Comparison of ENCODE assay signal across 1 cellular context in the genomic region with DNA sequence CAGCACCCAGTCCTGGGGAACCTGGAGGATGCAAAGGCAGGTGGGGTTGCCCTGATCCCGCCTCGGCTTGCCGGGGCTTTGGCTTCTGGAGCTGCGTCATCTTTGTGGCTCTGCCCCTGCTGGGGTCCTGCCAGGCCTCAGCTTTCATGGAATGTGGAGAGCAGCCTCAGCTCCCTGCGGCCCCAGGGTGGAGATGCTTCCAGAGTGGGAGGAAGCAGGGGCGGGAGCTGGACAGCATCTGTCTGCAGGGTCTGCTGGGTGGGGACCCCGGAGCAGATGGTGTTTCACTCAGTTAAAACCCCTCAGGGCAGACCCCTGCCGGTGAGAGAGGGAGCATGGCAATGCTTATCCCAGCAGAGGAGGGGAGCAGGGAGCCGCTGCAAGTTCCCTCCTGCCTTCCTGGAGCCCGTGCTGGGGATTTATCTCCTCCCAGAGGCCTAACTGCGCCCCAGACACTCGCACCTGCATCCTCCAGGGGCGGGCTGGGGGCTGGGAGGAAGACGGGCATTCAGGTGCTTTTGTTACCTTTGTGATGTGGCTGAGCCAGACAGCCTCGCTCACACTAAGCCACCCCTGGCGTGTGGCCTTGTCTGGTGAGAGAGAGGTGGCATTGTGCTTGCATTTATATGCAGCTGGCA.
TF ChIP-seq lines count a peak whose summit lies in the region.

No MANE protein-coding gene starts in this region.

TF ChIP-seq in SK-N-SH treated with all-trans-retinoic acid at 6 μM for 48 hours, 23 proteins besides CTCF, POLR2A, EP300 and RAD21 (continued from another document):
- TF ChIP-seq, protein P1, sequence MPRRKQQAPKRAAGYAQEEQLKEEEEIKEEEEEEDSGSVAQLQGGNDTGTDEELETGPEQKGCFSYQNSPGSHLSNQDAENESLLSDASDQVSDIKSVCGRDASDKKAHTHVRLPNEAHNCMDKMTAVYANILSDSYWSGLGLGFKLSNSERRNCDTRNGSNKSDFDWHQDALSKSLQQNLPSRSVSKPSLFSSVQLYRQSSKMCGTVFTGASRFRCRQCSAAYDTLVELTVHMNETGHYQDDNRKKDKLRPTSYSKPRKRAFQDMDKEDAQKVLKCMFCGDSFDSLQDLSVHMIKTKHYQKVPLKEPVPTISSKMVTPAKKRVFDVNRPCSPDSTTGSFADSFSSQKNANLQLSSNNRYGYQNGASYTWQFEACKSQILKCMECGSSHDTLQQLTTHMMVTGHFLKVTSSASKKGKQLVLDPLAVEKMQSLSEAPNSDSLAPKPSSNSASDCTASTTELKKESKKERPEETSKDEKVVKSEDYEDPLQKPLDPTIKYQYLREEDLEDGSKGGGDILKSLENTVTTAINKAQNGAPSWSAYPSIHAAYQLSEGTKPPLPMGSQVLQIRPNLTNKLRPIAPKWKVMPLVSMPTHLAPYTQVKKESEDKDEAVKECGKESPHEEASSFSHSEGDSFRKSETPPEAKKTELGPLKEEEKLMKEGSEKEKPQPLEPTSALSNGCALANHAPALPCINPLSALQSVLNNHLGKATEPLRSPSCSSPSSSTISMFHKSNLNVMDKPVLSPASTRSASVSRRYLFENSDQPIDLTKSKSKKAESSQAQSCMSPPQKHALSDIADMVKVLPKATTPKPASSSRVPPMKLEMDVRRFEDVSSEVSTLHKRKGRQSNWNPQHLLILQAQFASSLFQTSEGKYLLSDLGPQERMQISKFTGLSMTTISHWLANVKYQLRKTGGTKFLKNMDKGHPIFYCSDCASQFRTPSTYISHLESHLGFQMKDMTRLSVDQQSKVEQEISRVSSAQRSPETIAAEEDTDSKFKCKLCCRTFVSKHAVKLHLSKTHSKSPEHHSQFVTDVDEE (CRISPR knock-in tag; IDR thresholded peaks at IDR 0.05) = no peak
